ENCODE assay signal across 14 cellular contexts in the genomic region with DNA sequence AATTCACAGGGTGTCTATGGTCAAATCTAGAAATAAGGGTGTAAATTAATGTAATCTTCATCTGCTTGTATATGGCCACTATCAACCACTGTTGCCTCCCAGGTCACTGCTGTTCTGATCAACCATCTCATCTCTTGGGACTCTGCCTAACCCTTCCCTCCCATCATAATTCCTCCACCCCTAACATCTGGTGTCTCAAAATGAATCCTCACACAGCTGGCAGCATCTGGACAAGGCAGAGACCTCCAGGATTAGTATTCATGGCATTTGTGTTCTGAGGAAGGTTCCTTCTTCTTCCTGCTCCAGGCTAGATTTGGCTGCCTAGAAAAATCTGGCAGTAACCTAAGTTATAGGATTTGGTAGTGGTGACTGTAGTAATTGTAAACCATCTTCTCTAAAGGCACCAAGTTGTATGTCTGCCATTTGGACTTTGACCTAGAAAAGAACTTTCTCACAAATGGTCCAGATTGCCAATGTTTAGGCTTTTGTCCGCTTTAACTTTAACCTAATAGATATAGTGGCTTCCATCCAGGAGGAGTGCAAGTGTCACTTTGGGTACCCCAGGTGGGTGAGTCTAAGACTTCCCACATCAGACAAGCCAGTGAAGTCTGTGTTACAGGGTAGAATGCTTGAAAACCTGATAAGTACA. TPM values are rescaled to one million over a fixed set of nuclear protein-coding genes. Genes with fewer than 3 reads are reported as not detected.
DNase-seq lines count a peak whose midpoint lies in the region; ATAC-seq, FAIRE-seq and TF ChIP-seq lines count a peak whose summit lies in the region.
"Had no signal": no experiment of that assay in that cellular context is flagged by ENCODE, and none has a peak within 500 bp of the region (broad histone marks: within the 10 kb centered on the region; RNA-seq: fewer than 3 reads in every experiment).

No MANE protein-coding gene starts in this region.

- H3K9me3 ChIP-seq in Panc1 (ENCODE audit: control insufficient read depth, insufficient read depth, low read depth, low read length) (no peaks in the 10 kb centered on the region), esophagus squamous epithelium (no peaks in the 10 kb centered on the region), smooth muscle cell (replicated peaks; ENCODE audit: low read depth) (no peaks in the 10 kb centered on the region)
- H3K9me3 ChIP-seq: SJCRH30 had no signal

- peaks cover 18% of the 10 kb centered on the region for H3K79me2 ChIP-seq in smooth muscle cell (ENCODE audit: low read depth)

- CTCF ChIA-PET in Panc1 (lab: Charles Lee): no interaction called here

- H3K4me2 ChIP-seq in smooth muscle cell: no peak overlapping the region

- in situ Hi-C loops in Panc1 (cut with HindIII; ENCODE audit: low pct_unique_long_range_greater_than_20kb, low sequenced_read_pairs): no loop called here

- H3K27me3 ChIP-seq in Panc1 (ENCODE audit: control insufficient read depth, insufficient read depth, low read length) (no peaks in the 10 kb centered on the region), esophagus squamous epithelium (no peaks in the 10 kb centered on the region), smooth muscle cell (ENCODE audit: low read depth) (no peaks in the 10 kb centered on the region)
- H3K27me3 ChIP-seq: SJCRH30 had no signal

- no peak overlapping the region for H2AFZ ChIP-seq in smooth muscle cell (ENCODE audit: low read depth)

- TF ChIP-seq POLR2A in GM12891 (IDR thresholded peaks at IDR 0.05; ENCODE audit: low read depth, low read length) (no peak), esophagus squamous epithelium (IDR thresholded peaks at IDR 0.05) (no peak)

- POLR2A ChIA-PET in Panc1 (lab: Charles Lee): no interaction called here

- no peak overlapping the region for H3K9ac ChIP-seq in smooth muscle cell (ENCODE audit: low read depth)

- no peaks in the 10 kb centered on the region for H4K20me1 ChIP-seq in smooth muscle cell (ENCODE audit: low read depth)

- H3K27ac ChIP-seq in Panc1 (ENCODE audit: low read length) (peak overlapping the region; percentile 67; the same call in 1 of the 2 replicates), esophagus squamous epithelium (peak overlapping the region; percentile 37 to 94 (median 82)), smooth muscle cell (ENCODE audit: low read depth) (peak overlapping the region; percentile 86)

- ATAC-seq in Panc1 (no peak), HG02870 (IDR thresholded peaks at IDR 0.05; ENCODE audit: unreplicated experiment) (no peak)
- ATAC-seq: K562 had no signal

- BruUV-seq in Panc1 (replicated peaks; lab: Mats Ljungman, UMichigan): no TSS peak

- FAIRE-seq in GM12891 (lab: Jason Lieb, UNC): peak; percentile 13
- FAIRE-seq: K562 had no signal

- intact Hi-C loops in Panc1 (cut with micrococcal nuclease; ENCODE audit: unreplicated experiment) (loop anchor here (5.0 kb wide), 2 partner anchors 97 to 168 kb away; partner anchors contain the start of gene LTV1), esophagus squamous epithelium (cut with DNase I) (no loop called here)

- TF ChIP-seq CTCF in Panc1 (IDR thresholded peaks at IDR 0.05) (no peak), esophagus squamous epithelium (IDR thresholded peaks at IDR 0.05) (no peak), smooth muscle cell (IDR thresholded peaks at IDR 0.05; ENCODE audit: borderline replicate concordance, insufficient read depth, poor library complexity, severe bottlenecking) (no peak)

- DNase-seq in GM12891 (ENCODE audit: insufficient read length, low spot score) (no peak), Panc1 (ENCODE audit: low read depth, low spot score) (no peak), esophagus squamous epithelium (lab: John Stamatoyannopoulos, UW) (no peak), smooth muscle cell (lab: John Stamatoyannopoulos, UW; ENCODE audit: unreplicated experiment) (no peak), NCI-H2227 (lab: John Stamatoyannopoulos, UW; ENCODE audit: unreplicated experiment) (no peak), DMS153 treated with DMSO at 0.1 percent for 48 hours (lab: John Stamatoyannopoulos, UW; ENCODE audit: unreplicated experiment) (no peak)
- no peak for DNase-seq in effector CD8-positive, alpha-beta T cell (lab: John Stamatoyannopoulos, UW)
- DNase-seq: activated naive CD4-positive, alpha-beta T cell treated with Interleukin-2 at 50 U/mL for 16 hours; CD4-positive, CD25-positive, alpha-beta regulatory T cell; NCI-H1417 treated with DMSO at 0.1 percent for 48 hours; stimulated activated CD4-positive, alpha-beta T cell treated with anti-CD3 and anti-CD28 coated beads, Interleukin-2, amount 100 ng/mL, for 24 hours had no signal

- H3F3A ChIP-seq in smooth muscle cell (ENCODE audit: low read depth): peaks cover 13% of the 10 kb centered on the region

- no peak overlapping the region for H3K4me3 ChIP-seq in Panc1 (ENCODE audit: low read depth in 2 of 2, low read length in 2 of 2)
- H3K4me3 ChIP-seq in esophagus squamous epithelium: no peak overlapping the region
- no peak overlapping the region for H3K4me3 ChIP-seq in smooth muscle cell
- H3K4me3 ChIP-seq: K562, SJCRH30 had no signal

- 60 to 71% methylated on average over 1 of the region's 1 CpG for WGBS in esophagus squamous epithelium, 2 donors
- 91% methylated on average over 1 of the region's 1 CpG for WGBS in smooth muscle cell (ENCODE audit: low lambda C conversion rate)

- H3K36me3 ChIP-seq in Panc1 (ENCODE audit: control insufficient read depth, insufficient read depth, low read length): peaks cover 2% of the 10 kb centered on the region; the same call in 1 of the 2 replicates
- H3K36me3 ChIP-seq in esophagus squamous epithelium: no peaks in the 10 kb centered on the region
- no peaks in the 10 kb centered on the region for H3K36me3 ChIP-seq in smooth muscle cell (ENCODE audit: low read depth)
- H3K36me3 ChIP-seq: SJCRH30 had no signal

- H3K4me1 ChIP-seq in Panc1 (ENCODE audit: control insufficient read depth, insufficient read depth, low read length): peaks cover 39% of the 10 kb centered on the region
- H3K4me1 ChIP-seq in esophagus squamous epithelium: peaks cover 29 to 59% (median 42%) of the 10 kb centered on the region in 3 donors
- H3K4me1 ChIP-seq in smooth muscle cell (ENCODE audit: low read depth): peaks cover 58% of the 10 kb centered on the region

TF ChIP-seq in GM12891, 5 proteins besides CTCF, POLR2A, EP300 and RAD21:
- TF ChIP-seq POLR2AphosphoS5 (IDR thresholded peaks at IDR 0.05; ENCODE audit: low read depth, low read length) (no peak), TAF1 (IDR thresholded peaks at IDR 0.05; ENCODE audit: low read depth, low read length) (no peak), SPI1 (IDR thresholded peaks at IDR 0.05; ENCODE audit: low read depth, low read length) (no peak), POU2F2 (IDR thresholded peaks at IDR 0.05; ENCODE audit: low read depth, low read length) (no peak)

RNA-seq across cellular contexts. Expression of gene PHACTR2, which starts 3.2 kb away (rescaled TPM):
- 3.1 TPM for polyA plus RNA-seq in GM12891 (2012; ENCODE audit: low read depth, missing spikeins)
- total RNA-seq in Panc1 (2021; ENCODE audit: unreplicated experiment) (59.9 TPM), esophagus squamous epithelium (10 to 100 TPM; 25.1 to 76.9 (median 45.1) TPM), smooth muscle cell (80.4 and 104 TPM in 2 replicates)
- 9.2 TPM for polyA plus RNA-seq in Panc1 (2012; ENCODE audit: insufficient read length)
- polyA plus RNA-seq in smooth muscle cell: 62.7 and 76.0 TPM in 2 replicates
